Comparison of ENCODE assay signal across 33 cellular contexts in genomic region chr7:92982928-92983327, GRCh38.
DNase-seq lines count a peak whose midpoint lies in the region; ATAC-seq, FAIRE-seq and TF ChIP-seq lines count a peak whose summit lies in the region.
"Had no signal": no experiment of that assay in that cellular context is flagged by ENCODE, and none has a peak within 500 bp of the region (broad histone marks: within the 10 kb centered on the region; RNA-seq: fewer than 3 reads in every experiment).

No MANE protein-coding gene starts in this region.

- no peaks in the 10 kb centered on the region for H3K27me3 Mint-ChIP-seq in WTC11 (ENCODE audit: low read depth)
- no peaks in the 10 kb centered on the region for H3K27me3 Mint-ChIP-seq in activated CD4-positive, alpha-beta T cell treated with anti-CD3 and anti-CD28 coated beads for 36 hours
- H3K27me3 Mint-ChIP-seq: CD4-positive, alpha-beta T cell had no signal

- H3K4me3 ChIP-seq in A549 = no peak overlapping the region
- no peak overlapping the region for H3K4me3 ChIP-seq in K562
- H3K4me3 ChIP-seq: BLaER1; BLaER1 treated with 17β-estradiol and CSF1 and Interleukin-3, amounts not matched to agents 10 nM and 100 nM had no signal

- CTCF ChIA-PET in A549 (lab: Yijun Ruan, JAX) = interaction anchor here (1.0 kb wide), 1 partner anchor 17 kb away, joined by 4 read pairs; no protein-coding TSS in a partner anchor
- CTCF ChIA-PET in WTC11 (lab: Charles Lee) = no interaction called here
- CTCF ChIA-PET in K562 (lab: Yijun Ruan, JAX; ENCODE audit: low intra/inter-chr PET ratio) = no interaction called here
- CTCF ChIA-PET in activated CD4-positive, alpha-beta T cell treated with anti-CD3 and anti-CD28 coated beads for 36 hours (lab: Charles Lee) = no interaction called here

- DNase-seq in A549 (ENCODE audit: low read depth in 1 of 2, low spot score in 1 of 2) (no peak), WTC11 (ENCODE audit: low spot score) (no peak), K562 (ENCODE audit: extremely low read depth in 1 of 4, low spot score in 3 of 4) (no peak)
- DNase-seq in activated CD4-positive, alpha-beta T cell treated with anti-CD3 and anti-CD28 coated beads for 36 hours = no peak
- no peak for DNase-seq in activated naive CD4-positive, alpha-beta T cell (lab: John Stamatoyannopoulos, UW)
- DNase-seq: 8988T; ACHN; AML-193; BE2C; C1 segment of cervical spinal cord; Caco-2; Calu3; CD4-positive, alpha-beta memory T cell; CD4-positive, alpha-beta T cell; CD4-positive, CD25-positive, alpha-beta regulatory T cell; CD8-positive, alpha-beta memory T cell; CD8-positive, alpha-beta T cell; COR-L47; DMS 273 treated with DMSO at 0.1 percent for 48 hours; DMS153; DMS53; DMS79; DMS79 treated with DMSO at 0.1 percent for 48 hours; DND-41; EL had no signal

- FAIRE-seq in A549 (lab: Jason Lieb, UNC) (peak; percentile 13), K562 (lab: Jason Lieb, UNC) (no peak)
- FAIRE-seq: D721Med had no signal

- WGBS in A549 (ENCODE audit: missing lambda C conversion rate) = 12% methylated on average over 1 of the region's 1 CpG
- WGBS in K562 (ENCODE audit: insufficient coverage, low coverage, missing lambda C conversion rate) = 68% methylated on average over 1 of the region's 1 CpG

- H3K9me3 ChIP-seq in A549 (peaks cover 12% of the 10 kb centered on the region), K562 (replicated peaks; ENCODE audit: control insufficient read depth, insufficient read depth, low read depth, low read length) (peaks cover 3% of the 10 kb centered on the region; the same call in 1 of the 2 replicates)
- H3K9me3 ChIP-seq: BE2C had no signal

- TF ChIP-seq RAD21 in A549 (conservative IDR thresholded peaks at IDR 0.05 in 1 of 2, IDR thresholded peaks at IDR 0.05 in 1 of 2) (no peak), K562 (CRISPR knock-in tag; conservative IDR thresholded peaks at IDR 0.05 in 1 of 2, IDR thresholded peaks at IDR 0.05 in 1 of 2) (no peak)

- H3K9me3 Mint-ChIP-seq in WTC11 = peaks cover 21% of the 10 kb centered on the region
- H3K9me3 Mint-ChIP-seq in activated CD4-positive, alpha-beta T cell treated with anti-CD3 and anti-CD28 coated beads for 36 hours (ENCODE audit: low read depth) = peaks cover 17% of the 10 kb centered on the region

- TF ChIP-seq POLR2A in A549 (IDR thresholded peaks at IDR 0.05; ENCODE audit: low read length) (no peak), K562 (conservative IDR thresholded peaks at IDR 0.05) (no peak)

- no peaks in the 10 kb centered on the region for H3K9me1 ChIP-seq in K562 (ENCODE audit: control insufficient read depth, insufficient read depth, low read length)

- H3K4me1 ChIP-seq in A549 (no peaks in the 10 kb centered on the region), K562 (replicated peaks in 1 of 2; ENCODE audit: control insufficient read depth in 2 of 2, insufficient read depth in 2 of 2, low read length in 2 of 2) (peaks cover 0 to under 1% of the 10 kb centered on the region in 2 experiments; a peak in 1 of 5 replicates)
- H3K4me1 ChIP-seq: BE2C; BLaER1; BLaER1 treated with 17β-estradiol and CSF1 and Interleukin-3, amounts not matched to agents 10 nM and 100 nM had no signal

- H3K9ac ChIP-seq in K562 (ENCODE audit: insufficient read depth in 1 of 2, low read depth in 2 of 2, low read length in 2 of 2) = no peak overlapping the region
- H3K9ac ChIP-seq: BLaER1; BLaER1 treated with 17β-estradiol and CSF1 and Interleukin-3, amounts not matched to agents 10 nM and 100 nM had no signal

- H3K4me1 Mint-ChIP-seq in WTC11 = peaks cover 5% of the 10 kb centered on the region; the same call in 1 of the 2 replicates
- no peaks in the 10 kb centered on the region for H3K4me1 Mint-ChIP-seq in activated CD4-positive, alpha-beta T cell treated with anti-CD3 and anti-CD28 coated beads for 36 hours
- H3K4me1 Mint-ChIP-seq: B cell; CD14-positive monocyte; CD4-positive, alpha-beta memory T cell; CD4-positive, CD25-positive, alpha-beta regulatory T cell; CD8-positive, alpha-beta memory T cell had no signal

- H4K20me1 ChIP-seq in K562 (replicated peaks; ENCODE audit: control insufficient read depth, insufficient read depth, low read length) = no peaks in the 10 kb centered on the region
- H4K20me1 ChIP-seq: BLaER1; BLaER1 treated with 17β-estradiol and CSF1 and Interleukin-3, amounts not matched to agents 10 nM and 100 nM had no signal

- H3K79me2 ChIP-seq in K562 (ENCODE audit: control insufficient read depth, insufficient read depth, low read length) = no peaks in the 10 kb centered on the region

- no peaks in the 10 kb centered on the region for H3K27me3 ChIP-seq in K562 (ENCODE audit: control insufficient read depth in 2 of 2, insufficient read depth in 2 of 2, low read length in 2 of 2)
- H3K27me3 ChIP-seq: BE2C; BLaER1; BLaER1 treated with 17β-estradiol and CSF1 and Interleukin-3, amounts not matched to agents 10 nM and 100 nM had no signal

- POLR2A ChIA-PET in A549 (lab: Yijun Ruan, JAX) = no interaction called here
- POLR2A ChIA-PET in WTC11 (lab: Charles Lee) = no interaction called here
- POLR2A ChIA-PET in K562 (lab: Yijun Ruan, JAX) = no interaction called here
- POLR2A ChIA-PET in activated CD4-positive, alpha-beta T cell treated with anti-CD3 and anti-CD28 coated beads for 36 hours (lab: Charles Lee) = no interaction called here

- no peaks in the 10 kb centered on the region for H3K36me3 Mint-ChIP-seq in WTC11
- no peaks in the 10 kb centered on the region for H3K36me3 Mint-ChIP-seq in activated CD4-positive, alpha-beta T cell treated with anti-CD3 and anti-CD28 coated beads for 36 hours (ENCODE audit: low read depth)
- H3K36me3 Mint-ChIP-seq: CD14-positive monocyte; CD4-positive, CD25-positive, alpha-beta regulatory T cell; CD8-positive, alpha-beta memory T cell had no signal

- no peak overlapping the region for H3K27ac ChIP-seq in A549
- no peak overlapping the region for H3K27ac ChIP-seq in K562 (ENCODE audit: extremely low read depth, low read depth, low read length)
- H3K27ac ChIP-seq: 22Rv1; BLaER1; BLaER1 treated with 17β-estradiol and CSF1 and Interleukin-3, amounts not matched to agents 10 nM and 100 nM; C4-2B had no signal

- no peak overlapping the region for H3K4me2 ChIP-seq in A549
- H3K4me2 ChIP-seq in K562 (ENCODE audit: insufficient read depth, low read length) = no peak overlapping the region
- H3K4me2 ChIP-seq: BLaER1; BLaER1 treated with 17β-estradiol and CSF1 and Interleukin-3, amounts not matched to agents 10 nM and 100 nM had no signal

- ATAC-seq in A549 (no peak), WTC11 (no peak), K562 (no peak), HG03457 (IDR thresholded peaks at IDR 0.05; ENCODE audit: unreplicated experiment) (no peak)
- no peak for ATAC-seq in activated CD4-positive, alpha-beta T cell treated with anti-CD3 and anti-CD28 coated beads for 36 hours
- ATAC-seq: CD8-positive, alpha-beta T cell had no signal

- H2AFZ ChIP-seq in K562 (ENCODE audit: low read depth, low read length) = no peak overlapping the region

- TF ChIP-seq EP300 in A549 (IDR thresholded peaks at IDR 0.05) = no peak
- TF ChIP-seq EP300 in K562 (IDR thresholded peaks at IDR 0.05; ENCODE audit: low read length) = no peak

- BruUV-seq in K562 (replicated peaks; lab: Mats Ljungman, UMichigan) = no TSS peak

- H3K4me3 Mint-ChIP-seq in WTC11 = no peak overlapping the region
- no peak overlapping the region for H3K4me3 Mint-ChIP-seq in activated CD4-positive, alpha-beta T cell treated with anti-CD3 and anti-CD28 coated beads for 36 hours
- H3K4me3 Mint-ChIP-seq: B cell; CD14-positive monocyte; CD4-positive, alpha-beta memory T cell; CD4-positive, alpha-beta T cell; CD4-positive, CD25-positive, alpha-beta regulatory T cell; CD8-positive, alpha-beta memory T cell; CD8-positive, alpha-beta T cell had no signal

- intact Hi-C loops in K562 (cut with micrococcal nuclease) = loop anchor here (10.0 kb wide), 1 partner anchor 358 kb away; no protein-coding TSS in a partner anchor
- intact Hi-C loops in activated CD4-positive, alpha-beta T cell treated with anti-CD3 and anti-CD28 coated beads for 36 hours (cut with DNase I, micrococcal nuclease) = no loop called here

- in situ Hi-C loops in K562 (cut with MboI) = no loop called here

- no peak overlapping the region for H3K27ac Mint-ChIP-seq in WTC11
- no peak overlapping the region for H3K27ac Mint-ChIP-seq in activated CD4-positive, alpha-beta T cell treated with anti-CD3 and anti-CD28 coated beads for 36 hours
- H3K27ac Mint-ChIP-seq: B cell; CD14-positive monocyte; CD4-positive, alpha-beta memory T cell; CD4-positive, alpha-beta T cell; CD4-positive, CD25-positive, alpha-beta regulatory T cell; CD8-positive, alpha-beta T cell had no signal

- H3K36me3 ChIP-seq in K562 (ENCODE audit: control insufficient read depth, insufficient read depth, low read length) = no peaks in the 10 kb centered on the region
- H3K36me3 ChIP-seq: BE2C; BLaER1; BLaER1 treated with 17β-estradiol and CSF1 and Interleukin-3, amounts not matched to agents 10 nM and 100 nM had no signal

- no peak for TF ChIP-seq CTCF in A549 (IDR thresholded peaks at IDR 0.05)
- TF ChIP-seq CTCF in WTC11 (IDR thresholded peaks at IDR 0.05) = no peak
- no peak for TF ChIP-seq CTCF in K562 (IDR thresholded peaks at IDR 0.05 in 2 of 3, conservative IDR thresholded peaks at IDR 0.05 in 1 of 3; ENCODE audit: insufficient read depth in 2 of 3, low read depth in 1 of 3, low read length in 3 of 3)

TF ChIP-seq in A549, 52 proteins besides CTCF, POLR2A, EP300 and RAD21 (continues in another document):
- TF ChIP-seq POLR2AphosphoS2 (conservative IDR thresholded peaks at IDR 0.05; ENCODE audit: low read length) (no peak), RARB (CRISPR knock-in tag; IDR thresholded peaks at IDR 0.05) (no peak), HDAC2 (IDR thresholded peaks at IDR 0.05) (no peak), ZSCAN20 (CRISPR knock-in tag; IDR thresholded peaks at IDR 0.05) (no peak), JUNB (IDR thresholded peaks at IDR 0.05) (no peak), KDM1A (IDR thresholded peaks at IDR 0.05; ENCODE audit: low read depth) (no peak), EHMT2 (IDR thresholded peaks at IDR 0.05; ENCODE audit: low read depth) (no peak)

TF ChIP-seq in WTC11, 78 proteins besides CTCF, POLR2A, EP300 and RAD21 (continues in another document):
- 0 out of 2 replicates have a peak, but pooled peaks have one; percentile 15 for TF ChIP-seq ZNF317 (CRISPR knock-in tag; IDR thresholded peaks at IDR 0.05; ENCODE audit: borderline replicate concordance, low read depth)

TF ChIP-seq in K562, 482 proteins besides CTCF, POLR2A, EP300 and RAD21 (continues in another document):
- TF ChIP-seq TRIM24 (IDR thresholded peaks at IDR 0.05) (peak; percentile 41 to 43; a peak in 1 of 4 replicates), SIX5 (IDR thresholded peaks at IDR 0.05; ENCODE audit: borderline replicate concordance in 1 of 2, insufficient read depth in 1 of 2, low read depth in 1 of 2, low read length in 2 of 2) (no peak), KHSRP (IDR thresholded peaks at IDR 0.05) (no peak), NFIC (IDR thresholded peaks at IDR 0.05) (no peak), CBX3 (IDR thresholded peaks at IDR 0.05; ENCODE audit: borderline replicate concordance in 1 of 2, low read length in 2 of 2) (peak in 1 of 2 experiments; percentile 94; a peak in 2 of 3 replicates), CGGBP1 (CRISPR knock-in tag; IDR thresholded peaks at IDR 0.05) (no peak)
